11 cellular contexts compared by ENCODE assay signal in genomic region chr12:66055837-66056319, GRCh38.
DNase-seq lines count a peak whose midpoint lies in the region; ATAC-seq and TF ChIP-seq lines count a peak whose summit lies in the region.
"Had no signal": no experiment of that assay in that cellular context is flagged by ENCODE, and none has a peak within 500 bp of the region (broad histone marks: within the 10 kb centered on the region; RNA-seq: fewer than 3 reads in every experiment).

No MANE protein-coding gene starts in this region.

- WGBS in right lobe of liver (ENCODE audit: insufficient coverage, low coverage, low lambda C conversion rate, missing lambda C conversion rate): 41% methylated on average over 2 of the region's 2 CpGs

- intact Hi-C loops in right lobe of liver (cut with DNase I): no loop called here
- intact Hi-C loops in A673 (cut with micrococcal nuclease; ENCODE audit: unreplicated experiment): no loop called here

- H3K4me3 ChIP-seq in right lobe of liver (no peak overlapping the region), A673 (ENCODE audit: low read depth, low read length, poor library complexity, severe bottlenecking) (no peak overlapping the region)
- H3K4me3 ChIP-seq: cardiac muscle cell had no signal

- H3K9me3 ChIP-seq in right lobe of liver (no peaks in the 10 kb centered on the region), A673 (ENCODE audit: low read depth, low read length, poor library complexity, severe bottlenecking) (no peaks in the 10 kb centered on the region)

- TF ChIP-seq CTCF in right lobe of liver (IDR thresholded peaks at IDR 0.05) (no peak), omental fat pad (IDR thresholded peaks at IDR 0.05) (no peak), A673 (conservative IDR thresholded peaks at IDR 0.05; ENCODE audit: low read depth, low read length) (no peak)

- no peak for TF ChIP-seq POLR2A in right lobe of liver (IDR thresholded peaks at IDR 0.05)

- POLR2A ChIA-PET in A673 (lab: Charles Lee; ENCODE audit: low non-redundant PET): interaction anchor here (0.8 kb wide), 1 partner anchor 162 kb away, joined by 3 read pairs; no protein-coding TSS in a partner anchor

- DNase-seq in right lobe of liver (peak in 1 of 3 donors; percentile 55), omental fat pad (ENCODE audit: low spot score) (no peak), A673 (ENCODE audit: low spot score) (no peak), Ammon's horn (ENCODE audit: low spot score) (no peak)
- DNase-seq: activated CD8-positive, alpha-beta memory T cell treated with anti-CD3 and anti-CD28 coated beads, Interleukin-2, amount 50 U/mL, for 48 hours; NCI-H1930 had no signal

- BruUV-seq in A673 (replicated peaks; lab: Mats Ljungman, UMichigan): no TSS peak

- no peaks in the 10 kb centered on the region for H3K4me1 ChIP-seq in right lobe of liver
- H3K4me1 ChIP-seq in A673 (ENCODE audit: insufficient read depth, low read length, poor library complexity, severe bottlenecking): peaks cover 49% of the 10 kb centered on the region

- ATAC-seq in GM19025 (IDR thresholded peaks at IDR 0.05; ENCODE audit: low read depth, unreplicated experiment): peak; percentile 80
- peak; percentile 91 for ATAC-seq in HG02588 (IDR thresholded peaks at IDR 0.05; ENCODE audit: unreplicated experiment)
- ATAC-seq in HG03460 (IDR thresholded peaks at IDR 0.05; ENCODE audit: unreplicated experiment): peak; percentile 76
- ATAC-seq in right lobe of liver: peak; percentile 90 to 98 (median 96)
- ATAC-seq in esophagus mucosa: no peak
- no peak for ATAC-seq in omental fat pad (ENCODE audit: low FRiP score)

- no peaks in the 10 kb centered on the region for H3K36me3 ChIP-seq in right lobe of liver
- H3K36me3 ChIP-seq in A673 (ENCODE audit: insufficient read depth, low read length, poor library complexity, severe bottlenecking): no peaks in the 10 kb centered on the region
- H3K36me3 ChIP-seq: cardiac muscle cell had no signal

- H3K27me3 ChIP-seq in right lobe of liver (no peaks in the 10 kb centered on the region), A673 (replicated peaks; ENCODE audit: insufficient read depth, low read depth, low read length, poor library complexity) (no peaks in the 10 kb centered on the region)
- H3K27me3 ChIP-seq: cardiac muscle cell had no signal

- no peak overlapping the region for H3K27ac ChIP-seq in right lobe of liver
- no peak overlapping the region for H3K27ac ChIP-seq in A673 (ENCODE audit: low read depth, low read length, poor library complexity, severe bottlenecking)
- H3K27ac ChIP-seq: cardiac muscle cell had no signal

- CTCF ChIA-PET in A673 (lab: Charles Lee): no interaction called here

Comparison
In these comparisons a context has a peak if more than half of its experiments do, and no peak if none do; other contexts are left out.
1. ATAC-seq: peak in GM19025 (single experiment), HG02588 (single experiment), HG03460 (single experiment) and right lobe of liver (4 of 4); none in esophagus mucosa (single experiment) and omental fat pad (single experiment).